ENCODE assay signal across 9 cellular contexts in the genomic region with DNA sequence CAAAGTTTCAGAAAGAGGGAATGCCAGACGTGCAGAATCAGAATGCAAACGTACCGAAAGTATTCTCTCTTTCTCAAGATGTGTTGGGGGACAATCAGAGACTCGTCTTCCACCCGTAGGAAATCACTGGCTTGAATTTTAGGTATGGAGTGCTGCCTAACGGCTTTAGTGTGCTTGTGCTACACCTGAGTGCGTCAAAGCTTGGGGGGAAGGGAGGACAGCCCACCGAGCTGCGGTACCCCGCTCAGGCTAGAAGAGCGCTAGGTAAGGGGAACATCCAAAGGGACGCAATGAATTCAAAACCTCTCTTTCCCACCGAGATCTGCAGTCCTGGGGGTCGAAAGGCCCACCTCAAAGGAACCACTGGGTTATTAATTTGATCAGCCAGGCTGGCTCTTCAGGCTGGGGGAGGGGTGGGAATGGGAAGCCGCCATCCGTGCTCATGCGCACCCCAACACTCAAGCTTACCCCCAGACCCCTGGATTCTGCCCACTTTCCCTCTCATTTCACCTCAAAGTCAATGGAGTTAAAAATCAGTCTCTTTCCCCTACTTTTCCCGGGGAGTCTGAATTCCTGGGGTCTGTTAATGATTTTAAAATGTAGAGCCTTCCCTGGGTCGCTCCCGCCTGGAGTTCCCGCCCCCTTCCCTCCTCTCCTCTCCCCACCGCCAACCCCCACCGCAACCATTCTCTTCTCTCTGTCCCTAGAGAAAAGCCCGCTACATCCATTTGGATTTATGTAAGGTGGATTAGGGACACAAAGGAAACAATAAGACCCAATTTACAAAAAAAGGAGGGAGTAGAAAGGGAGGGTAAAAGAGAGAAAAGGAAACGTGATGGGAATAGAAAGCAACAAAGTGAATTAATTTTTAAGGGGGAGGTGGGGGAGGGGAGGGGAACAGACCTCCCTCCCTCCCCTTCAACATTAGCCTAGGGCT. TPM values are rescaled to one million over a fixed set of nuclear protein-coding genes. Genes with fewer than 3 reads are reported as not detected.
DNase-seq lines count a peak whose midpoint lies in the region; ATAC-seq, FAIRE-seq and TF ChIP-seq lines count a peak whose summit lies in the region.
"Had no signal": no experiment of that assay in that cellular context is flagged by ENCODE, and none has a peak within 500 bp of the region (broad histone marks: within the 10 kb centered on the region; RNA-seq: fewer than 3 reads in every experiment).

No MANE protein-coding gene starts in this region.

- H3K9me3 ChIP-seq in CD4-positive, CD25-positive, alpha-beta regulatory T cell (ENCODE audit: control insufficient read depth in 2 of 2, low read length in 2 of 2): no peaks in the 10 kb centered on the region
- H3K9me3 ChIP-seq in HUES64 (ENCODE audit: insufficient read depth, low read depth, low read length) (no peaks in the 10 kb centered on the region), endothelial cell of umbilical vein (replicated peaks; ENCODE audit: control insufficient read depth, insufficient read depth, low read length) (no peaks in the 10 kb centered on the region), neuronal stem cell (replicated peaks in 1 of 2; ENCODE audit: control insufficient read depth in 2 of 2, insufficient read depth in 1 of 2, low read depth in 1 of 2, low read length in 2 of 2) (no peaks in the 10 kb centered on the region)

- intact Hi-C loops in endothelial cell of umbilical vein (cut with micrococcal nuclease): loop anchor here (5.0 to 10.0 kb wide), 3 partner anchors 182 to 482 kb away; no protein-coding TSS in a partner anchor

- H2AFZ ChIP-seq in endothelial cell of umbilical vein (ENCODE audit: low read depth, low read length) (no peak overlapping the region), neuronal stem cell (ENCODE audit: low read length) (peak overlapping the region; percentile 12)

- CTCF ChIA-PET in endothelial cell of umbilical vein (lab: Charles Lee): no interaction called here

- peaks cover 20 to 49% (median 28%) of the 10 kb centered on the region in 4 donors for H3K4me1 Mint-ChIP-seq in CD4-positive, CD25-positive, alpha-beta regulatory T cell

- H3K4ac ChIP-seq in neuronal stem cell (ENCODE audit: low read length): no peak overlapping the region

- H3K4me3 ChIP-seq in CD4-positive, CD25-positive, alpha-beta regulatory T cell (ENCODE audit: low read depth, low read length): peak overlapping the region; percentile 93
- peak overlapping the region; percentile 84 for H3K4me3 ChIP-seq in HUES64 (ENCODE audit: low read length)
- H3K4me3 ChIP-seq in endothelial cell of umbilical vein (replicated peaks in 1 of 3; ENCODE audit: insufficient read depth in 1 of 3, low read depth in 1 of 3, low read length in 3 of 3): peak overlapping the region in 1 of 3 experiments; percentile 67
- peak overlapping the region; percentile 77 to 87 for H3K4me3 ChIP-seq in neuronal stem cell (ENCODE audit: low read length in 2 of 2)

- no peaks in the 10 kb centered on the region for H3K9me3 Mint-ChIP-seq in CD4-positive, CD25-positive, alpha-beta regulatory T cell

- H2BK5ac ChIP-seq in neuronal stem cell (ENCODE audit: low read length): peak overlapping the region; percentile 99

- no peak overlapping the region for H2BK15ac ChIP-seq in neuronal stem cell (ENCODE audit: low read length)

- H3K27ac Mint-ChIP-seq in CD4-positive, CD25-positive, alpha-beta regulatory T cell: peak overlapping the region in 2 of 3 donors; percentile 70 to 86

- WGBS in HUES64: 3% methylated on average over 17 of the region's 25 CpGs
- no CpG with 5 or more reads among the region's 25 CpGs for WGBS in neuronal stem cell (ENCODE audit: extremely low coverage in 2 of 2, insufficient read length in 2 of 2, insufficient replicate concordance in 1 of 2), 2 donors

- no TSS peak for BruUV-seq in endothelial cell of umbilical vein (replicated peaks; lab: Mats Ljungman, UMichigan)

- no peak for TF ChIP-seq POLR2A in endothelial cell of umbilical vein (IDR thresholded peaks at IDR 0.05; ENCODE audit: low read depth, low read length)

- H4K8ac ChIP-seq in neuronal stem cell (ENCODE audit: low read depth, low read length): no peak overlapping the region

- FAIRE-seq in endothelial cell of umbilical vein (lab: Jason Lieb, UNC): no peak

- peak overlapping the region; percentile 93 to 98 (median 94) for H3K4me3 Mint-ChIP-seq in CD4-positive, CD25-positive, alpha-beta regulatory T cell

- peak overlapping the region; percentile 21 for H3K4me2 ChIP-seq in endothelial cell of umbilical vein (ENCODE audit: insufficient read depth, low read length)
- H3K4me2 ChIP-seq in neuronal stem cell (ENCODE audit: insufficient read depth, low read length, poor library complexity, severe bottlenecking): peak overlapping the region; percentile 66

- peaks cover 11% of the 10 kb centered on the region for H3K27me3 ChIP-seq in CD4-positive, CD25-positive, alpha-beta regulatory T cell (ENCODE audit: control insufficient read depth, insufficient read depth, low read length)
- H3K27me3 ChIP-seq in HUES64 (ENCODE audit: insufficient read depth, low read length): peaks cover 48% of the 10 kb centered on the region
- peaks cover 0 to 4% of the 10 kb centered on the region in 2 experiments for H3K27me3 ChIP-seq in endothelial cell of umbilical vein (ENCODE audit: control insufficient read depth in 2 of 2, insufficient read depth in 2 of 2, low read length in 2 of 2)
- H3K27me3 ChIP-seq in neuronal stem cell (ENCODE audit: control insufficient read depth in 3 of 3, insufficient read depth in 3 of 3, low read depth in 1 of 3, low read length in 3 of 3): peaks cover 0 to 16% (median 0%) of the 10 kb centered on the region in 3 experiments

- dilution Hi-C loops in endothelial cell of umbilical vein (cut with MboI; ENCODE audit: extremely low pct_ligation_motif_present, low sequenced_read_pairs): no loop called here

- peaks cover 41% of the 10 kb centered on the region for H3K4me1 ChIP-seq in CD4-positive, CD25-positive, alpha-beta regulatory T cell (ENCODE audit: control insufficient read depth, insufficient read depth, low read length, poor library complexity, severe bottlenecking)
- H3K4me1 ChIP-seq in HUES64 (ENCODE audit: insufficient read depth, low read length) (peaks cover 38% of the 10 kb centered on the region), endothelial cell of umbilical vein (ENCODE audit: control insufficient read depth, extremely low read depth, insufficient read depth, low read length) (peaks cover 8% of the 10 kb centered on the region), neuronal stem cell (ENCODE audit: control insufficient read depth in 2 of 2, insufficient read depth in 1 of 2, low read depth in 1 of 2, low read length in 2 of 2) (peaks cover 12 to 13% of the 10 kb centered on the region in 2 donors)

- no peak for TF ChIP-seq CTCF in endothelial cell of umbilical vein (IDR thresholded peaks at IDR 0.05; ENCODE audit: extremely low read depth in 1 of 2, insufficient read depth in 1 of 2, low read depth in 1 of 2, low read length in 2 of 2)

- no peak overlapping the region for H4K91ac ChIP-seq in neuronal stem cell (ENCODE audit: low read depth, low read length, poor library complexity)

- peaks cover 61% of the 10 kb centered on the region for H3K27me3 Mint-ChIP-seq in CD4-positive, CD25-positive, alpha-beta regulatory T cell

- no peak overlapping the region for H2BK120ac ChIP-seq in neuronal stem cell (ENCODE audit: low read depth, low read length)

- H3K79me2 ChIP-seq in endothelial cell of umbilical vein (ENCODE audit: control insufficient read depth, insufficient read depth, low read length): peaks cover 13% of the 10 kb centered on the region

- no peak for ATAC-seq in CD4-positive, CD25-positive, alpha-beta regulatory T cell (ENCODE audit: low read depth in 2 of 2)
- ATAC-seq in HG02623 (IDR thresholded peaks at IDR 0.05; ENCODE audit: unreplicated experiment): no peak

- H4K20me1 ChIP-seq in endothelial cell of umbilical vein (replicated peaks; ENCODE audit: control insufficient read depth, extremely low read depth, insufficient read depth, low read length): no peaks in the 10 kb centered on the region

- H3K36me3 ChIP-seq in CD4-positive, CD25-positive, alpha-beta regulatory T cell (ENCODE audit: control insufficient read depth, insufficient read depth, low read length): no peaks in the 10 kb centered on the region
- H3K36me3 ChIP-seq in HUES64 (ENCODE audit: insufficient read depth, low read length): peaks cover 12% of the 10 kb centered on the region; the same call in 1 of the 2 replicates
- no peaks in the 10 kb centered on the region for H3K36me3 ChIP-seq in endothelial cell of umbilical vein (ENCODE audit: control insufficient read depth in 2 of 2, extremely low read depth in 1 of 2, insufficient read depth in 2 of 2, low read length in 2 of 2)
- H3K36me3 ChIP-seq in neuronal stem cell (replicated peaks in 1 of 2; ENCODE audit: control insufficient read depth in 2 of 2, insufficient read depth in 2 of 2, low read length in 2 of 2): no peaks in the 10 kb centered on the region

- peak overlapping the region; percentile 45 for H3K9ac ChIP-seq in HUES64 (ENCODE audit: low read depth, low read length)
- H3K9ac ChIP-seq in endothelial cell of umbilical vein (replicated peaks; ENCODE audit: extremely low read depth, insufficient read depth, low read length): no peak overlapping the region
- H3K9ac ChIP-seq in neuronal stem cell (ENCODE audit: low read depth, low read length, poor library complexity): no peak overlapping the region

- H3K9me1 ChIP-seq in endothelial cell of umbilical vein (replicated peaks; ENCODE audit: control insufficient read depth, extremely low read depth, insufficient read depth, low read length): no peaks in the 10 kb centered on the region

- no peak overlapping the region for H2BK12ac ChIP-seq in neuronal stem cell (ENCODE audit: low read length)

- no peak overlapping the region for H3K23ac ChIP-seq in neuronal stem cell (ENCODE audit: low read depth, low read length, poor library complexity)

- no peak overlapping the region for H3K14ac ChIP-seq in neuronal stem cell (ENCODE audit: low read length)

- no peak for DNase-seq in CD4-positive, CD25-positive, alpha-beta regulatory T cell
- DNase-seq in endothelial cell of umbilical vein (ENCODE audit: low read depth, low spot score): no peak
- DNase-seq in neuronal stem cell (ENCODE audit: low spot score): peak; percentile 73
- no peak for DNase-seq in GM19238 (ENCODE audit: insufficient read length, low spot score)
- no peak for DNase-seq in activated CD4-positive, CD25-positive, alpha-beta regulatory T cell (lab: John Stamatoyannopoulos, UW)
- no peak for DNase-seq in NK-92 (lab: John Stamatoyannopoulos, UW; ENCODE audit: unreplicated experiment)
- DNase-seq: SIG-M5 had no signal

- peaks cover 5% of the 10 kb centered on the region for H3K36me3 Mint-ChIP-seq in CD4-positive, CD25-positive, alpha-beta regulatory T cell

- peak overlapping the region; percentile 93 for H3K18ac ChIP-seq in neuronal stem cell (ENCODE audit: low read length)

- H3K79me1 ChIP-seq in neuronal stem cell (ENCODE audit: low read depth, low read length): no peaks in the 10 kb centered on the region

- H3K27ac ChIP-seq in CD4-positive, CD25-positive, alpha-beta regulatory T cell (ENCODE audit: insufficient read depth, low read length, poor library complexity, severe bottlenecking): no peak overlapping the region
- H3K27ac ChIP-seq in HUES64 (ENCODE audit: low read depth, low read length): peak overlapping the region; percentile 38; the same call in 1 of the 2 replicates
- H3K27ac ChIP-seq in endothelial cell of umbilical vein (ENCODE audit: insufficient read depth, low read depth, low read length): no peak overlapping the region
- peak overlapping the region; percentile 88 for H3K27ac ChIP-seq in neuronal stem cell (replicated peaks; ENCODE audit: low read length)

- POLR2A ChIA-PET in endothelial cell of umbilical vein (lab: Charles Lee): no interaction called here

- H2AK5ac ChIP-seq in neuronal stem cell (ENCODE audit: low read depth, low read length): no peak overlapping the region

RNA-seq across cellular contexts. Expression of gene EPHA4, which starts 2.5 kb away (rescaled TPM):
- 23.5 TPM for total RNA-seq in CD4-positive, CD25-positive, alpha-beta regulatory T cell
- 10 to 100 TPM in 3 of 4 donors, 1 to 10 TPM in 1; 7.1 to 17.3 (median 12.0) TPM for polyA plus RNA-seq in CD4-positive, CD25-positive, alpha-beta regulatory T cell
- 31.6 TPM for polyA plus RNA-seq in HUES64 (2013, experiment 1 of 2)
- polyA plus RNA-seq in HUES64 (2013, experiment 2 of 2): 48.9 TPM
- 17.4 and 19.8 TPM in 2 replicates for total RNA-seq in endothelial cell of umbilical vein
- 11.5 and 11.9 TPM in 2 replicates for polyA plus RNA-seq in endothelial cell of umbilical vein
- polyA plus RNA-seq in endothelial cell of umbilical vein (2011; cell fraction: cytosol; rRNA removed): 6.4 and 7.6 TPM in 2 replicates
- polyA plus RNA-seq in endothelial cell of umbilical vein (2011; cell fraction: nucleus; rRNA removed): 40.6 and 42.1 TPM in 2 replicates
- polyA plus RNA-seq in endothelial cell of umbilical vein (2012): 11.0 and 18.2 TPM in 2 replicates
- 42.8 and 61.4 TPM in 2 replicates for polyA minus RNA-seq in endothelial cell of umbilical vein
- polyA minus RNA-seq in endothelial cell of umbilical vein (2011; cell fraction: cytosol; rRNA and poly(A)+ RNA removed): not detected
- 73.1 and 96.4 TPM in 2 replicates for polyA minus RNA-seq in endothelial cell of umbilical vein (2011; cell fraction: nucleus; rRNA and poly(A)+ RNA removed)
- 86.2 TPM for polyA plus RNA-seq in neuronal stem cell (2013, experiment 1 of 2)
- 97.7 TPM for polyA plus RNA-seq in neuronal stem cell (2013, experiment 2 of 2)

Comparison
In these comparisons a context has a peak if more than half of its experiments do, and no peak if none do; other contexts are left out.
1. H3K27ac ChIP-seq: peak in HUES64 (single experiment) and neuronal stem cell (single experiment); none in CD4-positive, CD25-positive, alpha-beta regulatory T cell (single experiment) and endothelial cell of umbilical vein (single experiment).